1 cellular context compared by ENCODE assay signal in the genomic region with DNA sequence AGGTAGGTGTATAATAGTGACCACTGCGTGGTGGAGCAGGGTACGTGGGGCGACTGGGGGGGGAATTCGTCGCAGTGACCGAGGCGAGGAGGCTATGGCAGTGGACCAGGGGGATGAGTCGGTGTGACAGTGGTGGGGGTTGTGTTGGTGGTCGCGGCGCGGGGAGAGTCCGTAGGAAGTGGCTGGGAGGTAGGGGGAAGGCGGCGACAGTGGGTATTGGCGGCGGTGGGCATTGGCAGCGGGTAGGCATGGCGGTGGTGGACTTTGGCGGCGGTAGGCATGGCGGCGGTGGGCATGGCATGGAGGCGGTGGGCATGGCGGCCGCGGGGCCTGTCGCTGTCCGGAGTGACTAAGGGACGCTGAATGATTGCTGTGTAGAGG.
TF ChIP-seq lines count a peak whose summit lies in the region.

No MANE protein-coding gene starts in this region.

TF ChIP-seq in H1, 55 proteins besides CTCF, POLR2A, EP300 and RAD21:
- TF ChIP-seq POLR2AphosphoS5 (IDR thresholded peaks at IDR 0.05; ENCODE audit: low read depth, low read length) = peak; percentile 71; the same call in 1 of the 2 replicates
- TF ChIP-seq BCL11A (IDR thresholded peaks at IDR 0.05; ENCODE audit: low read depth in 2 of 2, low read length in 2 of 2) = no peak
- 0 out of 2 replicates have a peak, but pooled peaks have one; percentile 0 for TF ChIP-seq CHD1 (IDR thresholded peaks at IDR 0.05; ENCODE audit: low read depth, low read length)
